ENCODE assay signal across 8 cellular contexts in the genomic region with DNA sequence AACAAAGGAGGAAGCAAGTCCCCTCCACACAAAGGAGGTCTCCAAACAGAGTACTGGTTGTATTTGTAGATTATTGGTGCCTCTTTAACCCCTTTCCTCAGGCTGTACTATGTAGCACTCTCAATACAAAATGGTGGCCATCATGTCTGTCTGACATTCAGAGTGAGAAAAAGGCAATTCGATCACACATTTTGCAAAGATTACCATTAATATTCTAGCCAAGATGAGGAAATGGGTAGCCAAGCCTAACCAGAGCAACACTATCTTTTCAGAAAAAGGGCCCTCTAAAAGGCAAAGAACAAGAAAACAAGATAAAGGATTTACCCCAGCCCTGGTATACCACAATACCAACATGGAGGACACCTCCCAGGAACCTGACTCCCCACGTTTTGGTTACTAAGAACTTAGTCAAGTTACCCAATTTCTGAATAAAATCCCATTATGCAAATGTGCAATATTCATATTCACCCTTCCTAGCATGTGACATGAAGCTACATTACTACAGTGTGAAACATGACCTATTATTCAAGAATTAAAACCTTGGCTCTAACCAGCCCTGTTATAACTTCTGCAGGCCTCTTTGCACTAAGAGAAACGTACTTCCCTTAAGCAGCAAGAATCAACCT. TPM values are rescaled to one million over a fixed set of nuclear protein-coding genes. Genes with fewer than 3 reads are reported as not detected.
DNase-seq lines count a peak whose midpoint lies in the region; ATAC-seq lines count a peak whose summit lies in the region.

No MANE protein-coding gene starts in this region.

- H3K36me3 Mint-ChIP-seq in activated CD4-positive, alpha-beta memory T cell treated with anti-CD3 and anti-CD28 coated beads, Interleukin-2, amount 10 ng/mL, durations not matched to agents 7 days and 5 days (ENCODE audit: low read depth): peaks cover 14% of the 10 kb centered on the region

- peak overlapping the region; percentile 77 for H3K4me3 Mint-ChIP-seq in activated CD4-positive, alpha-beta memory T cell treated with anti-CD3 and anti-CD28 coated beads, Interleukin-2, amount 10 ng/mL, durations not matched to agents 7 days and 5 days

- H3K27ac ChIP-seq in skin epidermis: peak overlapping the region in 17 of 21 experiments; percentile 6 to 99 (median 94)

- H3K27ac Mint-ChIP-seq in activated CD4-positive, alpha-beta memory T cell treated with anti-CD3 and anti-CD28 coated beads, Interleukin-2, amount 10 ng/mL, durations not matched to agents 7 days and 5 days: peak overlapping the region; percentile 92

- no peak for ATAC-seq in GM19035 (IDR thresholded peaks at IDR 0.05; ENCODE audit: unreplicated experiment)

- peaks cover 9% of the 10 kb centered on the region for H3K27me3 Mint-ChIP-seq in activated CD4-positive, alpha-beta memory T cell treated with anti-CD3 and anti-CD28 coated beads, Interleukin-2, amount 10 ng/mL, durations not matched to agents 7 days and 5 days

- H3K9me3 Mint-ChIP-seq in activated CD4-positive, alpha-beta memory T cell treated with anti-CD3 and anti-CD28 coated beads, Interleukin-2, amount 10 ng/mL, durations not matched to agents 7 days and 5 days: no peaks in the 10 kb centered on the region

- peaks cover 62% of the 10 kb centered on the region for H3K4me1 Mint-ChIP-seq in activated CD4-positive, alpha-beta memory T cell treated with anti-CD3 and anti-CD28 coated beads, Interleukin-2, amount 10 ng/mL, durations not matched to agents 7 days and 5 days

- CTCF ChIA-PET in activated CD4-positive, alpha-beta memory T cell treated with anti-CD3 and anti-CD28 coated beads, Interleukin-2, amount 10 ng/mL, durations not matched to agents 7 days and 5 days (lab: Charles Lee): interaction anchor here (0.7 kb wide), 2 partner anchors 13 to 29 kb away, joined by 3 read pairs; no protein-coding TSS in a partner anchor

- POLR2A ChIA-PET in activated CD4-positive, alpha-beta memory T cell treated with anti-CD3 and anti-CD28 coated beads, Interleukin-2, amount 10 ng/mL, durations not matched to agents 7 days and 5 days (lab: Charles Lee): interaction anchor here (0.7 to 1.9 kb wide), 6 partner anchors 10 to 201 kb away, joined by 3 to 12 read pairs (median 4); a partner anchor contains a TSS

- peak overlapping the region; percentile 82 to 94 (median 85) for H3K4me3 ChIP-seq in skin epidermis

- DNase-seq in stimulated activated CD4-positive, alpha-beta T cell treated with anti-CD3 and anti-CD28 coated beads, Interleukin-1b, Interleukin-23, amount 100 ng/mL, for 48 hours: peak; percentile 39
- DNase-seq in stimulated activated CD4-positive, alpha-beta T cell treated with anti-CD3 and anti-CD28 coated beads, Interleukin-12 subunit alpha, Interleukin-12 subunit beta, amount 100 ng/mL, for 4 hours: no peak
- DNase-seq in activated CD4-positive, alpha-beta memory T cell treated with anti-CD3 and anti-CD28 coated beads, Interleukin-2, amount 10 ng/mL, durations not matched to agents 7 days and 5 days: no peak
- DNase-seq in glomerular visceral epithelial cell (ENCODE audit: extremely low spot score): peak; percentile 14
- DNase-seq in DMS153 treated with DMSO at 0.1 percent for 48 hours (lab: John Stamatoyannopoulos, UW; ENCODE audit: unreplicated experiment): no peak
- no peak for DNase-seq in stimulated activated CD8-positive, alpha-beta memory T cell treated with anti-CD3 and anti-CD28 coated beads, Interleukin-4, amount 100 ng/mL, for 48 hours

RNA-seq across cellular contexts. Expression of a gene that starts 2.2 kb away (rescaled TPM):
- 10 to 100 TPM; 59.5 to 70.3 TPM for total RNA-seq in activated CD4-positive, alpha-beta memory T cell treated with anti-CD3 and anti-CD28 coated beads, Interleukin-2, amount 10 ng/mL, durations not matched to agents 7 days and 5 days

RNA-seq across cellular contexts. Expression of a gene that starts 4.8 kb away (rescaled TPM):
- total RNA-seq in activated CD4-positive, alpha-beta memory T cell treated with anti-CD3 and anti-CD28 coated beads, Interleukin-2, amount 10 ng/mL, durations not matched to agents 7 days and 5 days: 1 to 10 TPM; 1.9 to 2.7 TPM

Comparison
In these comparisons a context has a peak if more than half of its experiments do, and no peak if none do; other contexts are left out.
1. DNase-seq: peak in stimulated activated CD4-positive, alpha-beta T cell treated with anti-CD3 and anti-CD28 coated beads, Interleukin-1b, Interleukin-23, amount 100 ng/mL, for 48 hours (single experiment) and glomerular visceral epithelial cell (single experiment); none in stimulated activated CD4-positive, alpha-beta T cell treated with anti-CD3 and anti-CD28 coated beads, Interleukin-12 subunit alpha, Interleukin-12 subunit beta, amount 100 ng/mL, for 4 hours (single experiment), activated CD4-positive, alpha-beta memory T cell treated with anti-CD3 and anti-CD28 coated beads, Interleukin-2, amount 10 ng/mL, durations not matched to agents 7 days and 5 days (single experiment), DMS153 treated with DMSO at 0.1 percent for 48 hours (single experiment) and stimulated activated CD8-positive, alpha-beta memory T cell treated with anti-CD3 and anti-CD28 coated beads, Interleukin-4, amount 100 ng/mL, for 48 hours (single experiment).